In genomic region chr6:18122128-18123093, GRCh38 we compare ENCODE assay signal across 8 cellular contexts. TPM values are rescaled to one million over a fixed set of nuclear protein-coding genes. Genes with fewer than 3 reads are reported as not detected.
DNase-seq lines count a peak whose midpoint lies in the region; TF ChIP-seq lines count a peak whose summit lies in the region.

TSS of gene NHLRC1 (minus strand) at chr6:18122677. CDS start at chr6:18122606, 71 bp downstream.

- DNase-seq in GM06990 (ENCODE audit: extremely low read depth, insufficient read length) (peak; percentile 88), HCEC 1CT (peak; percentile 78), NCI-H1092 treated with DMSO at 0.1 percent for 48 hours (lab: John Stamatoyannopoulos, UW) (peak; percentile 69), mammary epithelial cell (peak; percentile 84), iPS-NIHi11 (ENCODE audit: low spot score) (peak; percentile 88), MM.1S (no peak)

- H3K79me2 ChIP-seq in mammary epithelial cell (ENCODE audit: insufficient read depth, low read length), result no peaks in the 10 kb centered on the region
- H3K79me2 ChIP-seq in MM.1S (ENCODE audit: low read length), result no peaks in the 10 kb centered on the region

- no TSS peak for BruUV-seq in mammary epithelial cell (replicated peaks; lab: Mats Ljungman, UMichigan)

- no peaks in the 10 kb centered on the region for H3K9me3 ChIP-seq in mammary epithelial cell (replicated peaks; ENCODE audit: insufficient read depth, low read length)
- no peaks in the 10 kb centered on the region for H3K9me3 ChIP-seq in skeletal muscle tissue (ENCODE audit: control insufficient read depth in 3 of 3, low read length in 3 of 3)
- no peaks in the 10 kb centered on the region for H3K9me3 ChIP-seq in MM.1S (replicated peaks; ENCODE audit: insufficient read depth, low read length)

- CTCF ChIA-PET in mammary epithelial cell (lab: Charles Lee; ENCODE audit: low non-redundant PET), result interaction anchor here (0.6 kb wide), 1 partner anchor 105 kb away, joined by 6 read pairs; no protein-coding TSS in a partner anchor

- in situ Hi-C loops in mammary epithelial cell (cut with MboI; ENCODE audit: low sequenced_read_pairs in 2 of 2), result loop anchor here in 1 of 2 donors (5.0 to 25.0 kb wide), 2 partner anchors 135 to 260 kb away; partner anchors contain the start of gene KIF13A

- H2AFZ ChIP-seq in mammary epithelial cell (ENCODE audit: low read depth, low read length) (peak within 1 kb of the TSS; percentile 92), MM.1S (ENCODE audit: low read length) (no peak within 1 kb of the TSS)

- 20% methylated on average over 37 of the region's 82 CpGs for WGBS in mammary epithelial cell (ENCODE audit: low coverage, missing lambda C conversion rate)

- peaks cover 7% of the 10 kb centered on the region for H3K4me1 ChIP-seq in mammary epithelial cell (ENCODE audit: insufficient read depth, low read length)
- H3K4me1 ChIP-seq in skeletal muscle tissue (ENCODE audit: control insufficient read depth in 3 of 3, insufficient read depth in 3 of 3, low read length in 3 of 3), result peaks cover 11 to 23% (median 13%) of the 10 kb centered on the region in 3 donors
- no peaks in the 10 kb centered on the region for H3K4me1 ChIP-seq in MM.1S (ENCODE audit: low read length)

- H3K36me3 ChIP-seq in GM06990 (ENCODE audit: control insufficient read depth, insufficient read depth, low read length) (no peaks in the 10 kb centered on the region), mammary epithelial cell (ENCODE audit: insufficient read depth, low read length) (no peaks in the 10 kb centered on the region), skeletal muscle tissue (ENCODE audit: control insufficient read depth in 3 of 3, insufficient read depth in 3 of 3, low read length in 3 of 3) (no peaks in the 10 kb centered on the region), MM.1S (replicated peaks; ENCODE audit: insufficient read depth, low read length) (no peaks in the 10 kb centered on the region)

- H3F3A ChIP-seq in MM.1S (ENCODE audit: insufficient read depth, low read length), result no peaks in the 10 kb centered on the region

- intact Hi-C loops in mammary epithelial cell (cut with micrococcal nuclease), result loop anchor here (1.0 to 5.0 kb wide), 6 partner anchors 79 to 275 kb away; no protein-coding TSS in a partner anchor

- dilution Hi-C loops in mammary epithelial cell (cut with HindIII; ENCODE audit: low sequenced_read_pairs), result loop anchor here (5.0 kb wide), 1 partner anchor 95 kb away; no protein-coding TSS in a partner anchor

- no peaks in the 10 kb centered on the region for H4K20me1 ChIP-seq in mammary epithelial cell (ENCODE audit: insufficient read depth, low read length)
- H4K20me1 ChIP-seq in MM.1S (ENCODE audit: insufficient read depth, low read length), result no peaks in the 10 kb centered on the region

- no peaks in the 10 kb centered on the region; the same call in 1 of the 2 replicates for H3K27me3 ChIP-seq in GM06990 (replicated peaks; ENCODE audit: control insufficient read depth, insufficient read depth, low read length)
- no peaks in the 10 kb centered on the region for H3K27me3 ChIP-seq in mammary epithelial cell (ENCODE audit: insufficient read depth, low read length)
- H3K27me3 ChIP-seq in skeletal muscle tissue (ENCODE audit: control insufficient read depth in 3 of 3, insufficient read depth in 3 of 3, low read length in 3 of 3), result no peaks in the 10 kb centered on the region
- no peaks in the 10 kb centered on the region for H3K27me3 ChIP-seq in MM.1S (replicated peaks; ENCODE audit: insufficient read depth, low read length)

- H3K9me2 ChIP-seq in MM.1S (replicated peaks; ENCODE audit: insufficient read depth, low read length), result no peaks in the 10 kb centered on the region

- peak; percentile 62 for TF ChIP-seq CTCF in GM06990 (IDR thresholded peaks at IDR 0.05; ENCODE audit: insufficient read depth, low read length, poor library complexity, severe bottlenecking)
- peak; percentile 77 for TF ChIP-seq CTCF in WI38 (IDR thresholded peaks at IDR 0.05; ENCODE audit: low read depth, low read length)
- TF ChIP-seq CTCF in mammary epithelial cell (conservative IDR thresholded peaks at IDR 0.05 in 1 of 2, IDR thresholded peaks at IDR 0.05 in 1 of 2; ENCODE audit: extremely low read depth in 1 of 2, insufficient read depth in 1 of 2, low read depth in 1 of 2, low read length in 2 of 2), result peak; percentile 91 to 96
- TF ChIP-seq CTCF in MM.1S (IDR thresholded peaks at IDR 0.05; ENCODE audit: low read length), result no peak

- H3K4me3 ChIP-seq in GM06990 (replicated peaks; ENCODE audit: low read depth, low read length), result no peak within 1 kb of the TSS
- peak within 1 kb of the TSS; percentile 51 for H3K4me3 ChIP-seq in WI38 (ENCODE audit: low read depth, low read length)
- H3K4me3 ChIP-seq in mammary epithelial cell (replicated peaks in 1 of 3; ENCODE audit: insufficient read depth in 1 of 3, low read depth in 2 of 3, low read length in 3 of 3), result peak within 1 kb of the TSS in 2 of 3 experiments; percentile 44 to 54
- H3K4me3 ChIP-seq in skeletal muscle tissue (ENCODE audit: low read length in 3 of 3), result peak within 1 kb of the TSS; percentile 76 to 91 (median 86)
- H3K4me3 ChIP-seq in MM.1S (ENCODE audit: low read length), result no peak within 1 kb of the TSS

- H3K9ac ChIP-seq in mammary epithelial cell (ENCODE audit: insufficient read depth, low read length) (no peak within 1 kb of the TSS), skeletal muscle tissue (ENCODE audit: low read depth in 1 of 3, low read length in 3 of 3) (peak within 1 kb of the TSS; percentile 67 to 88 (median 86)), MM.1S (ENCODE audit: low read length) (no peak within 1 kb of the TSS)

- H3K4me2 ChIP-seq in mammary epithelial cell (ENCODE audit: insufficient read depth, low read depth, low read length) (peak within 1 kb of the TSS; percentile 76), MM.1S (ENCODE audit: low read depth, low read length) (no peak within 1 kb of the TSS)

- H3K27ac ChIP-seq in mammary epithelial cell (ENCODE audit: insufficient read depth, low read depth, low read length), result peak within 1 kb of the TSS; percentile 31
- H3K27ac ChIP-seq in skeletal muscle tissue (ENCODE audit: low read depth, low read length), result peak within 1 kb of the TSS; percentile 68
- H3K27ac ChIP-seq in MM.1S (ENCODE audit: low read length), result no peak within 1 kb of the TSS

RNA-seq across cellular contexts. Expression of gene NHLRC1, which starts in this region (rescaled TPM):
- total RNA-seq in mammary epithelial cell, result 1 to 10 TPM; 2.1 to 3.3 TPM
- polyA plus RNA-seq in mammary epithelial cell, result 1.4 TPM
- 0.21 TPM for polyA minus RNA-seq in mammary epithelial cell
- 3.1 TPM for total RNA-seq in skeletal muscle tissue

Comparison
In these comparisons a context has a peak if more than half of its experiments do, and no peak if none do; other contexts are left out.
1. H3K4me3 ChIP-seq: peak in WI38 (single experiment), mammary epithelial cell (2 of 3) and skeletal muscle tissue (3 of 3); none in GM06990 (single experiment) and MM.1S (single experiment).
2. H3K9ac ChIP-seq: peak in skeletal muscle tissue (3 of 3); none in mammary epithelial cell (single experiment) and MM.1S (single experiment).